1 cellular context compared by ENCODE assay signal in genomic region chr18:62457830-62458229, GRCh38.
TF ChIP-seq lines count a peak whose summit lies in the region.

No MANE protein-coding gene starts in this region.

TF ChIP-seq in K562, 482 proteins besides CTCF, POLR2A, EP300 and RAD21 (continued from another document):
- TF ChIP-seq ZNF318 (IDR thresholded peaks at IDR 0.05; ENCODE audit: borderline replicate concordance in 1 of 2, low read depth in 1 of 2), result no peak
- TF ChIP-seq CBX5 (IDR thresholded peaks at IDR 0.05; ENCODE audit: borderline replicate concordance, low read depth), result no peak
- TF ChIP-seq KLF1 (tag; IDR thresholded peaks at IDR 0.05), result no peak
TF ChIP-seq in K562: peak in this region for 0.
